18 cellular contexts compared by ENCODE assay signal in the genomic region with DNA sequence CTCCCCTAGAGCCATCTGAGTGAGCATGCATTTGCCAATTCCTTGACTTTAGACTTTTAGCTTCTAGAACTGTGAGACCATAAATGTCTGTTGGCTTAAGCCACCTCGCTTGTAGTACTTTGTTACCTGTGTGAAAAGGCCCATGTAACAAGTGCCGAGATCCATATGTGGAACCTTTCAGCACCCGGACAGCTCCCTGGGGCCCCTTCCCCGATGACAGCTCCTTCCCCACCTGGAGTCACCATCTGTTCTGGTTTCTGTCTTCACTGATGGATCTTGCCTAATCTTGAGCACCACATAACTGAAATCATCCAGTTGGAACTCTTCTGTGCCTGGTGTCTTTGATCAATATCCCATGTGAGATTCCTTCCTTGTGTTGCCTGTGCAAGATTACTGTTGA.
A peak's percentile ranks its signal among the peaks of the same experiment; 100 is the strongest.
DNase-seq lines count a peak whose midpoint lies in the region; ATAC-seq and TF ChIP-seq lines count a peak whose summit lies in the region.
"Had no signal": no experiment of that assay in that cellular context is flagged by ENCODE, and none has a peak within 500 bp of the region (broad histone marks: within the 10 kb centered on the region; RNA-seq: fewer than 3 reads in every experiment).

No MANE protein-coding gene starts in this region.

- intact Hi-C loops in activated CD8-positive, alpha-beta T cell treated with anti-CD3 and anti-CD28 coated beads for 36 hours (cut with micrococcal nuclease) = no loop called here
- intact Hi-C loops in natural killer cell (cut with micrococcal nuclease) = no loop called here

- H3K4me3 Mint-ChIP-seq in activated CD8-positive, alpha-beta T cell treated with anti-CD3 and anti-CD28 coated beads for 36 hours = no peak overlapping the region
- no peak overlapping the region for H3K4me3 Mint-ChIP-seq in activated CD8-positive, alpha-beta T cell treated with anti-CD3 and anti-CD28 coated beads, Interleukin-2, amount 10 ng/mL, durations not matched to agents 7 days and 5 days
- no peak overlapping the region for H3K4me3 Mint-ChIP-seq in progenitor cell of endocrine pancreas (ENCODE audit: low read depth)
- no peak overlapping the region for H3K4me3 Mint-ChIP-seq in natural killer cell
- H3K4me3 Mint-ChIP-seq: CD4-positive, CD25-positive, alpha-beta regulatory T cell had no signal

- H3K27me3 Mint-ChIP-seq in activated CD8-positive, alpha-beta T cell treated with anti-CD3 and anti-CD28 coated beads for 36 hours = peaks cover 14% of the 10 kb centered on the region
- no peaks in the 10 kb centered on the region for H3K27me3 Mint-ChIP-seq in activated CD8-positive, alpha-beta T cell treated with anti-CD3 and anti-CD28 coated beads, Interleukin-2, amount 10 ng/mL, durations not matched to agents 7 days and 5 days (ENCODE audit: low read depth)
- no peaks in the 10 kb centered on the region for H3K27me3 Mint-ChIP-seq in progenitor cell of endocrine pancreas
- H3K27me3 Mint-ChIP-seq in natural killer cell (ENCODE audit: low read depth in 2 of 2) = peaks cover 3 to 6% of the 10 kb centered on the region in 2 donors

- H3K4me1 Mint-ChIP-seq in activated CD8-positive, alpha-beta T cell treated with anti-CD3 and anti-CD28 coated beads for 36 hours (ENCODE audit: low read depth) = no peaks in the 10 kb centered on the region
- no peaks in the 10 kb centered on the region for H3K4me1 Mint-ChIP-seq in activated CD8-positive, alpha-beta T cell treated with anti-CD3 and anti-CD28 coated beads, Interleukin-2, amount 10 ng/mL, durations not matched to agents 7 days and 5 days (ENCODE audit: low read depth)
- H3K4me1 Mint-ChIP-seq in progenitor cell of endocrine pancreas (ENCODE audit: low read depth) (no peaks in the 10 kb centered on the region), natural killer cell (no peaks in the 10 kb centered on the region)
- H3K4me1 Mint-ChIP-seq: CD4-positive, CD25-positive, alpha-beta regulatory T cell had no signal

- POLR2A ChIA-PET in activated CD8-positive, alpha-beta T cell treated with anti-CD3 and anti-CD28 coated beads for 36 hours (lab: Charles Lee) = no interaction called here
- POLR2A ChIA-PET in activated CD8-positive, alpha-beta T cell treated with anti-CD3 and anti-CD28 coated beads, Interleukin-2, amount 10 ng/mL, durations not matched to agents 7 days and 5 days (lab: Charles Lee) = no interaction called here

- H3K36me3 Mint-ChIP-seq in activated CD8-positive, alpha-beta T cell treated with anti-CD3 and anti-CD28 coated beads for 36 hours (ENCODE audit: low read depth) = no peaks in the 10 kb centered on the region
- H3K36me3 Mint-ChIP-seq in activated CD8-positive, alpha-beta T cell treated with anti-CD3 and anti-CD28 coated beads, Interleukin-2, amount 10 ng/mL, durations not matched to agents 7 days and 5 days (ENCODE audit: low read depth) = no peaks in the 10 kb centered on the region
- H3K36me3 Mint-ChIP-seq in progenitor cell of endocrine pancreas (ENCODE audit: insufficient read depth) (no peaks in the 10 kb centered on the region), natural killer cell (no peaks in the 10 kb centered on the region)
- H3K36me3 Mint-ChIP-seq: CD4-positive, CD25-positive, alpha-beta regulatory T cell had no signal

- ATAC-seq in activated CD8-positive, alpha-beta T cell treated with anti-CD3 and anti-CD28 coated beads for 36 hours = no peak
- ATAC-seq in activated CD8-positive, alpha-beta T cell treated with anti-CD3 and anti-CD28 coated beads, Interleukin-2, amount 10 ng/mL, durations not matched to agents 7 days and 5 days = no peak
- ATAC-seq in GM18873 (IDR thresholded peaks at IDR 0.05; ENCODE audit: low FRiP score, unreplicated experiment) (no peak), GM21619 (IDR thresholded peaks at IDR 0.05; ENCODE audit: unreplicated experiment) (no peak), natural killer cell (no peak)
- ATAC-seq: PC-3 had no signal

- DNase-seq in activated CD8-positive, alpha-beta T cell treated with anti-CD3 and anti-CD28 coated beads for 36 hours = peak; percentile 5
- DNase-seq in activated CD8-positive, alpha-beta T cell treated with anti-CD3 and anti-CD28 coated beads, Interleukin-2, amount 10 ng/mL, durations not matched to agents 7 days and 5 days = no peak
- peak; percentile 75 for DNase-seq in iPS-NIHi11 (ENCODE audit: low spot score)
- DNase-seq in progenitor cell of endocrine pancreas (ENCODE audit: low spot score, unreplicated experiment) = peak; percentile 14
- no peak for DNase-seq in natural killer cell
- DNase-seq: 8988T; BE2C; CD4-positive, CD25-positive, alpha-beta regulatory T cell; DMS153; NCI-H1092; NCI-H1436 treated with DMSO at 0.1 percent for 48 hours; NCI-H2029; NCI-H345; NCI-H524 treated with DMSO at 0.1 percent for 48 hours; PC-3 had no signal

- CTCF ChIA-PET in activated CD8-positive, alpha-beta T cell treated with anti-CD3 and anti-CD28 coated beads for 36 hours (lab: Charles Lee) = no interaction called here
- CTCF ChIA-PET in activated CD8-positive, alpha-beta T cell treated with anti-CD3 and anti-CD28 coated beads, Interleukin-2, amount 10 ng/mL, durations not matched to agents 7 days and 5 days (lab: Charles Lee) = no interaction called here

- no peak for TF ChIP-seq CTCF in activated CD8-positive, alpha-beta T cell treated with anti-CD3 and anti-CD28 coated beads for 36 hours (IDR thresholded peaks at IDR 0.05)
- no peak for TF ChIP-seq CTCF in progenitor cell of endocrine pancreas (IDR thresholded peaks at IDR 0.05; ENCODE audit: unreplicated experiment)
- TF ChIP-seq CTCF in natural killer cell (IDR thresholded peaks at IDR 0.05) = no peak

- H3K9me3 Mint-ChIP-seq in activated CD8-positive, alpha-beta T cell treated with anti-CD3 and anti-CD28 coated beads for 36 hours = peaks cover 27% of the 10 kb centered on the region
- H3K9me3 Mint-ChIP-seq in activated CD8-positive, alpha-beta T cell treated with anti-CD3 and anti-CD28 coated beads, Interleukin-2, amount 10 ng/mL, durations not matched to agents 7 days and 5 days (ENCODE audit: insufficient read depth) = no peaks in the 10 kb centered on the region
- peaks cover 11% of the 10 kb centered on the region for H3K9me3 Mint-ChIP-seq in progenitor cell of endocrine pancreas (ENCODE audit: low read depth)
- peaks cover 3 to 9% of the 10 kb centered on the region in 2 donors for H3K9me3 Mint-ChIP-seq in natural killer cell

- H3K27ac Mint-ChIP-seq in activated CD8-positive, alpha-beta T cell treated with anti-CD3 and anti-CD28 coated beads for 36 hours = no peak overlapping the region
- no peak overlapping the region for H3K27ac Mint-ChIP-seq in activated CD8-positive, alpha-beta T cell treated with anti-CD3 and anti-CD28 coated beads, Interleukin-2, amount 10 ng/mL, durations not matched to agents 7 days and 5 days
- H3K27ac Mint-ChIP-seq in progenitor cell of endocrine pancreas (no peak overlapping the region), natural killer cell (no peak overlapping the region)
- H3K27ac Mint-ChIP-seq: CD4-positive, CD25-positive, alpha-beta regulatory T cell had no signal

TF ChIP-seq in PFSK-1, 5 proteins besides CTCF, POLR2A, EP300 and RAD21:
- TF ChIP-seq, protein P1, sequence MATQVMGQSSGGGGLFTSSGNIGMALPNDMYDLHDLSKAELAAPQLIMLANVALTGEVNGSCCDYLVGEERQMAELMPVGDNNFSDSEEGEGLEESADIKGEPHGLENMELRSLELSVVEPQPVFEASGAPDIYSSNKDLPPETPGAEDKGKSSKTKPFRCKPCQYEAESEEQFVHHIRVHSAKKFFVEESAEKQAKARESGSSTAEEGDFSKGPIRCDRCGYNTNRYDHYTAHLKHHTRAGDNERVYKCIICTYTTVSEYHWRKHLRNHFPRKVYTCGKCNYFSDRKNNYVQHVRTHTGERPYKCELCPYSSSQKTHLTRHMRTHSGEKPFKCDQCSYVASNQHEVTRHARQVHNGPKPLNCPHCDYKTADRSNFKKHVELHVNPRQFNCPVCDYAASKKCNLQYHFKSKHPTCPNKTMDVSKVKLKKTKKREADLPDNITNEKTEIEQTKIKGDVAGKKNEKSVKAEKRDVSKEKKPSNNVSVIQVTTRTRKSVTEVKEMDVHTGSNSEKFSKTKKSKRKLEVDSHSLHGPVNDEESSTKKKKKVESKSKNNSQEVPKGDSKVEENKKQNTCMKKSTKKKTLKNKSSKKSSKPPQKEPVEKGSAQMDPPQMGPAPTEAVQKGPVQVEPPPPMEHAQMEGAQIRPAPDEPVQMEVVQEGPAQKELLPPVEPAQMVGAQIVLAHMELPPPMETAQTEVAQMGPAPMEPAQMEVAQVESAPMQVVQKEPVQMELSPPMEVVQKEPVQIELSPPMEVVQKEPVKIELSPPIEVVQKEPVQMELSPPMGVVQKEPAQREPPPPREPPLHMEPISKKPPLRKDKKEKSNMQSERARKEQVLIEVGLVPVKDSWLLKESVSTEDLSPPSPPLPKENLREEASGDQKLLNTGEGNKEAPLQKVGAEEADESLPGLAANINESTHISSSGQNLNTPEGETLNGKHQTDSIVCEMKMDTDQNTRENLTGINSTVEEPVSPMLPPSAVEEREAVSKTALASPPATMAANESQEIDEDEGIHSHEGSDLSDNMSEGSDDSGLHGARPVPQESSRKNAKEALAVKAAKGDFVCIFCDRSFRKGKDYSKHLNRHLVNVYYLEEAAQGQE (IDR thresholded peaks at IDR 0.05; ENCODE audit: insufficient read depth in 1 of 2, low read depth in 2 of 2, low read length in 2 of 2) = peak; percentile 42 to 88; a peak in 2 of 4 replicates
- TF ChIP-seq TAF1 (IDR thresholded peaks at IDR 0.05; ENCODE audit: borderline replicate concordance, insufficient read depth, low read length) = no peak
TF ChIP-seq in PFSK-1: peak in this region for 1.

Comparison
In these comparisons a context has a peak if more than half of its experiments do, and no peak if none do; other contexts are left out.
1. DNase-seq: peak in activated CD8-positive, alpha-beta T cell treated with anti-CD3 and anti-CD28 coated beads for 36 hours (single experiment), iPS-NIHi11 (single experiment) and progenitor cell of endocrine pancreas (single experiment); none in activated CD8-positive, alpha-beta T cell treated with anti-CD3 and anti-CD28 coated beads, Interleukin-2, amount 10 ng/mL, durations not matched to agents 7 days and 5 days (single experiment) and natural killer cell (single experiment).